Comparison of ENCODE assay signal across 8 cellular contexts in the genomic region with DNA sequence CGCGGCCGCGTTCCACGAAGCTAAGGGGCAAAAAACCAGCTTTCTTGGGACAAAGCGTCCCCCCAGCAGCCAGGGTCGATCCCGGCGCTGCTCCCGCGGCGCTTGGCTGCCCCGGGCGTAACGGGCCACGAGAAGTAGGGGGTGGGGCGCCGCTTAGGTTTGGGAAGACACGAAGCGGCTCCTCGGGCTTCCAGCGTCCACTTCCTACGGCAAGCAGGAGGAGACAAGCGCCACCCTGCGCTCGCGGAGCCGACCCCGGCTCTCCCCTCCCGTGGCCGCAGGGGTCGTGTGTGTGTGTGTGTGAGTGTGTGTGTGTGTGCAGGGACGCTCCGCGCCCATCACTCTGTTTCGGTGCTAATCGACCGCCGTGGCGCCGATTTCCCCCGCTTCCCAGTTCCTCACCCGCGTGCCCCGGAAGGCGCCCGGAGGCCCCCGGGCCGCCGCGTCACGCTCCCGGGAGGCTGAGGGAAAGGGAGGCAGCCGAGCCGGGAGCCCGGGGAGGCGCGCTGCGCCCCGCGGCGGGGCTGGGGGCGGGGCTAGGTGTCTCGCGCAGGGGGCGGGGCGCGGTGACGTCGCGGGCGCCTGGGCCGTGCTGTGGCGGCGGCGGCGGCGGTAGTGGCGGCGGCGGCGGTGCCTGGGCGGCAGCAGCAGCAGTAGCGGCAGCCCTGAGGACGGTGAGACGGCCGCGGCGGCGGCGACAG. TPM values are rescaled to one million over a fixed set of nuclear protein-coding genes. Genes with fewer than 3 reads are reported as not detected.
DNase-seq lines count a peak whose midpoint lies in the region; ATAC-seq, FAIRE-seq and TF ChIP-seq lines count a peak whose summit lies in the region.

Gene ERC1, plus strand, starts transcription at position 575 of the 701 bp plus-strand sequence. CDS start 36,681 bp downstream, outside the sequence.

- H3K79me2 ChIP-seq in fibroblast of lung (ENCODE audit: control insufficient read depth, insufficient read depth, low read length) = peaks cover 33% of the 10 kb centered on the region

- peak in 1 of 2 donors; percentile 45 for TF ChIP-seq POLR2A in Peyer's patch (IDR thresholded peaks at IDR 0.05)

- H3K27me3 Mint-ChIP-seq in IgD-negative memory B cell = no peaks in the 10 kb centered on the region
- no peaks in the 10 kb centered on the region for H3K27me3 Mint-ChIP-seq in activated T-helper 17 cell treated with anti-CD3 and anti-CD28 coated beads, Interleukin-2, amount 50 U/mL, for 72 hours
- H3K27me3 Mint-ChIP-seq in naive thymus-derived CD4-positive, alpha-beta T cell = no peaks in the 10 kb centered on the region
- no peaks in the 10 kb centered on the region for H3K27me3 Mint-ChIP-seq in stimulated activated memory B cell treated with anti-CD40 and anti-IgM and Interleukin-4, amounts not matched to agents 10 μg/mL and 1 μg/mL and 100 μg/mL, for 72 hours

- no peaks in the 10 kb centered on the region for H3K36me3 Mint-ChIP-seq in IgD-negative memory B cell
- peaks cover 7% of the 10 kb centered on the region for H3K36me3 Mint-ChIP-seq in activated T-helper 17 cell treated with anti-CD3 and anti-CD28 coated beads, Interleukin-2, amount 50 U/mL, for 72 hours (ENCODE audit: low read depth)
- peaks cover 0 to 2% (median 0%) of the 10 kb centered on the region in 5 donors for H3K36me3 Mint-ChIP-seq in naive thymus-derived CD4-positive, alpha-beta T cell
- H3K36me3 Mint-ChIP-seq in stimulated activated memory B cell treated with anti-CD40 and anti-IgM and Interleukin-4, amounts not matched to agents 10 μg/mL and 1 μg/mL and 100 μg/mL, for 72 hours = no peaks in the 10 kb centered on the region

- FAIRE-seq in D721Med (lab: Jason Lieb, UNC) = no peak

- H3K4me3 ChIP-seq in Peyer's patch (peak within 1 kb of the TSS; percentile 85 to 99 (median 98)), fibroblast of lung (replicated peaks in 1 of 4; ENCODE audit: control extremely low read depth in 1 of 4, insufficient read depth in 1 of 4, low read depth in 3 of 4, low read length in 4 of 4) (peak within 1 kb of the TSS; percentile 69 to 79 (median 77))
- peak within 1 kb of the TSS; percentile 89 for H3K4me3 ChIP-seq in naive thymus-derived CD4-positive, alpha-beta T cell (ENCODE audit: low read length)

- H3K9me3 ChIP-seq in Peyer's patch = no peaks in the 10 kb centered on the region
- no peaks in the 10 kb centered on the region for H3K9me3 ChIP-seq in fibroblast of lung (ENCODE audit: control insufficient read depth, insufficient read depth, low read depth, low read length)
- no peaks in the 10 kb centered on the region for H3K9me3 ChIP-seq in naive thymus-derived CD4-positive, alpha-beta T cell (ENCODE audit: control insufficient read depth in 2 of 3, low read length in 3 of 3)

- H3K27ac ChIP-seq in Peyer's patch = peak within 1 kb of the TSS; percentile 93 to 98 (median 96)
- H3K27ac ChIP-seq in fibroblast of lung (ENCODE audit: insufficient read depth, low read length) = peak within 1 kb of the TSS; percentile 99
- peak within 1 kb of the TSS; percentile 87 for H3K27ac ChIP-seq in naive thymus-derived CD4-positive, alpha-beta T cell (ENCODE audit: low read depth, low read length)

- H3K4me1 Mint-ChIP-seq in IgD-negative memory B cell = peaks cover 9 to 30% (median 11%) of the 10 kb centered on the region in 3 donors
- peaks cover 17% of the 10 kb centered on the region for H3K4me1 Mint-ChIP-seq in activated T-helper 17 cell treated with anti-CD3 and anti-CD28 coated beads, Interleukin-2, amount 50 U/mL, for 72 hours
- H3K4me1 Mint-ChIP-seq in naive thymus-derived CD4-positive, alpha-beta T cell = peaks cover 34 to 55% (median 46%) of the 10 kb centered on the region in 7 donors
- peaks cover 26% of the 10 kb centered on the region for H3K4me1 Mint-ChIP-seq in stimulated activated memory B cell treated with anti-CD40 and anti-IgM and Interleukin-4, amounts not matched to agents 10 μg/mL and 1 μg/mL and 100 μg/mL, for 72 hours

- TF ChIP-seq CTCF in D721Med (IDR thresholded peaks at IDR 0.05; ENCODE audit: insufficient read depth, missing control alignments) = no peak
- peak in 1 of 6 experiments; percentile 6 for TF ChIP-seq CTCF in Peyer's patch (IDR thresholded peaks at IDR 0.05)
- TF ChIP-seq CTCF in fibroblast of lung (conservative IDR thresholded peaks at IDR 0.05 in 1 of 2, IDR thresholded peaks at IDR 0.05 in 1 of 2; ENCODE audit: low read depth in 1 of 2, low read length in 2 of 2) = no peak

- H2AFZ ChIP-seq in fibroblast of lung (ENCODE audit: low read length) = peak within 1 kb of the TSS; percentile 79

- H3K4me2 ChIP-seq in fibroblast of lung (ENCODE audit: extremely low read depth, insufficient read depth, low read length) = peak within 1 kb of the TSS; percentile 98

- peaks cover 0 to 27% (median 5%) of the 10 kb centered on the region in 4 donors for H3K4me1 ChIP-seq in Peyer's patch
- peaks cover 15% of the 10 kb centered on the region for H3K4me1 ChIP-seq in fibroblast of lung (ENCODE audit: control insufficient read depth, extremely low read depth, insufficient read depth, low read length)
- peaks cover 0 to 17% of the 10 kb centered on the region in 2 donors for H3K4me1 ChIP-seq in naive thymus-derived CD4-positive, alpha-beta T cell (ENCODE audit: control insufficient read depth in 2 of 2, insufficient read depth in 2 of 2, low read length in 2 of 2)

- H3K27me3 ChIP-seq in Peyer's patch (no peaks in the 10 kb centered on the region), fibroblast of lung (ENCODE audit: control insufficient read depth, insufficient read depth, low read length) (no peaks in the 10 kb centered on the region)
- no peaks in the 10 kb centered on the region for H3K27me3 ChIP-seq in naive thymus-derived CD4-positive, alpha-beta T cell (ENCODE audit: control insufficient read depth in 2 of 2, insufficient read depth in 2 of 2, low read length in 2 of 2)

- H4K20me1 ChIP-seq in fibroblast of lung (ENCODE audit: control insufficient read depth, extremely low read depth, insufficient read depth, low read length) = no peaks in the 10 kb centered on the region

- no peaks in the 10 kb centered on the region for H3K36me3 ChIP-seq in Peyer's patch
- H3K36me3 ChIP-seq in fibroblast of lung (ENCODE audit: control insufficient read depth, insufficient read depth, low read length) = no peaks in the 10 kb centered on the region
- H3K36me3 ChIP-seq in naive thymus-derived CD4-positive, alpha-beta T cell (ENCODE audit: control insufficient read depth in 2 of 3, insufficient read depth in 3 of 3, low read length in 3 of 3) = peaks cover 0 to 7% (median 0%) of the 10 kb centered on the region in 3 experiments

- CTCF ChIA-PET in naive thymus-derived CD4-positive, alpha-beta T cell (lab: Charles Lee) = interaction anchor here (1.0 kb wide), 1 partner anchor 39 kb away, joined by 8 read pairs; no protein-coding TSS in a partner anchor

- ATAC-seq in GM21515 (IDR thresholded peaks at IDR 0.05; ENCODE audit: unreplicated experiment) = peak; percentile 83
- ATAC-seq in activated T-helper 17 cell treated with anti-CD3 and anti-CD28 coated beads, Interleukin-2, amount 50 U/mL, for 72 hours (replicated peaks) = peak; percentile 92
- ATAC-seq in naive thymus-derived CD4-positive, alpha-beta T cell = peak; percentile 94
- peak; percentile 95 for ATAC-seq in stimulated activated memory B cell treated with anti-CD40 and anti-IgM and Interleukin-4, amounts not matched to agents 10 μg/mL and 1 μg/mL and 100 μg/mL, for 72 hours

- H3K9me3 Mint-ChIP-seq in IgD-negative memory B cell = no peaks in the 10 kb centered on the region
- H3K9me3 Mint-ChIP-seq in activated T-helper 17 cell treated with anti-CD3 and anti-CD28 coated beads, Interleukin-2, amount 50 U/mL, for 72 hours = no peaks in the 10 kb centered on the region
- peaks cover 0 to 3% (median 0%) of the 10 kb centered on the region in 11 donors for H3K9me3 Mint-ChIP-seq in naive thymus-derived CD4-positive, alpha-beta T cell
- no peaks in the 10 kb centered on the region for H3K9me3 Mint-ChIP-seq in stimulated activated memory B cell treated with anti-CD40 and anti-IgM and Interleukin-4, amounts not matched to agents 10 μg/mL and 1 μg/mL and 100 μg/mL, for 72 hours

- POLR2A ChIA-PET in naive thymus-derived CD4-positive, alpha-beta T cell (lab: Charles Lee) = interaction anchor here (0.6 to 1.7 kb wide), 5 partner anchors 10 to 578 kb away, joined by 3 to 6 read pairs (median 3); partner anchors contain the start of gene RAD52

- peak within 1 kb of the TSS; percentile 98 for H3K9ac ChIP-seq in fibroblast of lung (ENCODE audit: insufficient read depth, low read length)

- H3K4me3 Mint-ChIP-seq in IgD-negative memory B cell = peak within 1 kb of the TSS; percentile 72 to 99 (median 98)
- peak within 1 kb of the TSS; percentile 94 for H3K4me3 Mint-ChIP-seq in activated T-helper 17 cell treated with anti-CD3 and anti-CD28 coated beads, Interleukin-2, amount 50 U/mL, for 72 hours
- peak within 1 kb of the TSS; percentile 86 to 100 (median 97) for H3K4me3 Mint-ChIP-seq in naive thymus-derived CD4-positive, alpha-beta T cell
- peak within 1 kb of the TSS; percentile 84 for H3K4me3 Mint-ChIP-seq in stimulated activated memory B cell treated with anti-CD40 and anti-IgM and Interleukin-4, amounts not matched to agents 10 μg/mL and 1 μg/mL and 100 μg/mL, for 72 hours

- peak within 1 kb of the TSS; percentile 83 to 95 (median 90) for H3K27ac Mint-ChIP-seq in IgD-negative memory B cell
- H3K27ac Mint-ChIP-seq in activated T-helper 17 cell treated with anti-CD3 and anti-CD28 coated beads, Interleukin-2, amount 50 U/mL, for 72 hours = peak within 1 kb of the TSS; percentile 94
- H3K27ac Mint-ChIP-seq in naive thymus-derived CD4-positive, alpha-beta T cell = peak within 1 kb of the TSS; percentile 89 to 98 (median 96)
- H3K27ac Mint-ChIP-seq in stimulated activated memory B cell treated with anti-CD40 and anti-IgM and Interleukin-4, amounts not matched to agents 10 μg/mL and 1 μg/mL and 100 μg/mL, for 72 hours = peak within 1 kb of the TSS; percentile 96

- intact Hi-C loops in naive thymus-derived CD4-positive, alpha-beta T cell (cut with micrococcal nuclease) = loop anchor here (1.0 to 10.0 kb wide), 8 partner anchors 41 to 604 kb away; partner anchors contain the start of genes RAD52 (in 2 of the 2), WNK1 (in 2 of the 2), FBXL14 (in 1 of the 2) and KDM5A (in 1 of the 2)

- peak; percentile 76 for DNase-seq in D721Med (ENCODE audit: insufficient read length, low spot score)
- DNase-seq in Peyer's patch = peak; percentile 84 to 93 (median 93)
- peak; percentile 91 to 94 for DNase-seq in fibroblast of lung (ENCODE audit: low read depth in 2 of 2)
- peak; percentile 77 to 93 (median 87) for DNase-seq in naive thymus-derived CD4-positive, alpha-beta T cell

RNA-seq across cellular contexts. Expression of gene ERC1, which starts in this region (rescaled TPM):
- polyA plus RNA-seq in IgD-negative memory B cell = 16.5 TPM
- total RNA-seq in Peyer's patch = 100 to 1,000 TPM in 1 of 4 donors, 10 to 100 TPM in 3; 26.5 to 184 (median 31.7) TPM
- total RNA-seq in activated T-helper 17 cell treated with anti-CD3 and anti-CD28 coated beads, Interleukin-2, amount 50 U/mL, for 72 hours = 10 to 100 TPM; 25.8 to 31.9 TPM
- 34.5 and 46.5 TPM in 2 replicates for total RNA-seq in fibroblast of lung
- polyA plus RNA-seq in fibroblast of lung = 19.7 and 22.0 TPM in 2 replicates
- polyA plus RNA-seq in fibroblast of lung (2012) = 17.5 and 24.4 TPM in 2 replicates
- 46.3 and 58.6 TPM in 2 replicates for polyA minus RNA-seq in fibroblast of lung (ENCODE audit: low replicate concordance)
- total RNA-seq in naive thymus-derived CD4-positive, alpha-beta T cell = 10 to 100 TPM; 48.6 to 62.0 (median 52.4) TPM
- 10 to 100 TPM; 15.9 to 23.1 TPM for polyA plus RNA-seq in naive thymus-derived CD4-positive, alpha-beta T cell

Comparison
In these comparisons a context has a peak if more than half of its experiments do, and no peak if none do; other contexts are left out.
1. Peak in every context shown above with its lines: DNase-seq, ATAC-seq, H3K4me3 ChIP-seq and H3K27ac ChIP-seq.